ENCODE assay signal across 2 cellular contexts in the genomic region with DNA sequence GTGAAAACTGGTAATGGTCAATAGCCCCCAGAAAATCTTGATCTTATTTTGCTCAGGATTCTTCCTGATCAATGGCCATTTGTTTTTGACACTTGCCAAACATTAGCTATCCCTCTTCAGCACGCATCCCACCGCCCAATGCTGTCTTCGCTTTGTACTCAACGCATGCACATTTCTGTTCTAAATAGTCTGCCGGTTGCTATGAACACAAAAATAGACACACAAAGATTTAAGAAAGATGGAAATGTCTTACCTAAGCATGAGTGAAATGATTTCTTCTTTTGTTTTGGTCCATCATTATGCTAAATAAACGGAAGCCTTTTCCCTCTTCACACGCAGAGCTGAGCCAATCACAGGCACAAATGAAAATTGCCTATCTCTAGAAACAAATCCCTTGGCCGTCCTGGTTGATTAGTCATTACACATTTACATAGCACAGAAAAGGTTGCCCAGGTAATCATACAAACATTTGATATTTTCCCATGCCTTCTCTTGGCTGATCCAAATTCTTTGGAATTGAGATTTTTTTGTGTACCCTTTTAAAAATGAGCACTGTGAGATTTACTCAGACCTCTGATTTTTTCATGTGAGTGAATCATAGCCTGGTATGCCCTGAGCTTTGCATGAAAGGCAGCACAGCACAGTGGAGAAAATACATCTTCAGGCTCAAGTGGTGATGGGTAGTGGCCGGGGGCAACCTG.
TF ChIP-seq lines count a peak whose summit lies in the region.

No MANE protein-coding gene starts in this region.

TF ChIP-seq in neural cell, 6 proteins besides CTCF, POLR2A, EP300 and RAD21 (continued from another document):
- TF ChIP-seq, protein P1, sequence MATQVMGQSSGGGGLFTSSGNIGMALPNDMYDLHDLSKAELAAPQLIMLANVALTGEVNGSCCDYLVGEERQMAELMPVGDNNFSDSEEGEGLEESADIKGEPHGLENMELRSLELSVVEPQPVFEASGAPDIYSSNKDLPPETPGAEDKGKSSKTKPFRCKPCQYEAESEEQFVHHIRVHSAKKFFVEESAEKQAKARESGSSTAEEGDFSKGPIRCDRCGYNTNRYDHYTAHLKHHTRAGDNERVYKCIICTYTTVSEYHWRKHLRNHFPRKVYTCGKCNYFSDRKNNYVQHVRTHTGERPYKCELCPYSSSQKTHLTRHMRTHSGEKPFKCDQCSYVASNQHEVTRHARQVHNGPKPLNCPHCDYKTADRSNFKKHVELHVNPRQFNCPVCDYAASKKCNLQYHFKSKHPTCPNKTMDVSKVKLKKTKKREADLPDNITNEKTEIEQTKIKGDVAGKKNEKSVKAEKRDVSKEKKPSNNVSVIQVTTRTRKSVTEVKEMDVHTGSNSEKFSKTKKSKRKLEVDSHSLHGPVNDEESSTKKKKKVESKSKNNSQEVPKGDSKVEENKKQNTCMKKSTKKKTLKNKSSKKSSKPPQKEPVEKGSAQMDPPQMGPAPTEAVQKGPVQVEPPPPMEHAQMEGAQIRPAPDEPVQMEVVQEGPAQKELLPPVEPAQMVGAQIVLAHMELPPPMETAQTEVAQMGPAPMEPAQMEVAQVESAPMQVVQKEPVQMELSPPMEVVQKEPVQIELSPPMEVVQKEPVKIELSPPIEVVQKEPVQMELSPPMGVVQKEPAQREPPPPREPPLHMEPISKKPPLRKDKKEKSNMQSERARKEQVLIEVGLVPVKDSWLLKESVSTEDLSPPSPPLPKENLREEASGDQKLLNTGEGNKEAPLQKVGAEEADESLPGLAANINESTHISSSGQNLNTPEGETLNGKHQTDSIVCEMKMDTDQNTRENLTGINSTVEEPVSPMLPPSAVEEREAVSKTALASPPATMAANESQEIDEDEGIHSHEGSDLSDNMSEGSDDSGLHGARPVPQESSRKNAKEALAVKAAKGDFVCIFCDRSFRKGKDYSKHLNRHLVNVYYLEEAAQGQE (IDR thresholded peaks at IDR 0.05; ENCODE audit: borderline replicate concordance) = no peak

TF ChIP-seq in GM23338, 12 proteins besides CTCF, POLR2A, EP300 and RAD21 (continued from another document):
- TF ChIP-seq, protein P1 (IDR thresholded peaks at IDR 0.05; ENCODE audit: unreplicated experiment) = no peak
- TF ChIP-seq NANOG (IDR thresholded peaks at IDR 0.05; ENCODE audit: borderline replicate concordance) (no peak), ZNF331 (CRISPR knock-in tag; IDR thresholded peaks at IDR 0.05; ENCODE audit: low read depth) (no peak), EZH2phosphoT487 (IDR thresholded peaks at IDR 0.05; ENCODE audit: unreplicated experiment) (no peak)
- TF ChIP-seq, protein P2, sequence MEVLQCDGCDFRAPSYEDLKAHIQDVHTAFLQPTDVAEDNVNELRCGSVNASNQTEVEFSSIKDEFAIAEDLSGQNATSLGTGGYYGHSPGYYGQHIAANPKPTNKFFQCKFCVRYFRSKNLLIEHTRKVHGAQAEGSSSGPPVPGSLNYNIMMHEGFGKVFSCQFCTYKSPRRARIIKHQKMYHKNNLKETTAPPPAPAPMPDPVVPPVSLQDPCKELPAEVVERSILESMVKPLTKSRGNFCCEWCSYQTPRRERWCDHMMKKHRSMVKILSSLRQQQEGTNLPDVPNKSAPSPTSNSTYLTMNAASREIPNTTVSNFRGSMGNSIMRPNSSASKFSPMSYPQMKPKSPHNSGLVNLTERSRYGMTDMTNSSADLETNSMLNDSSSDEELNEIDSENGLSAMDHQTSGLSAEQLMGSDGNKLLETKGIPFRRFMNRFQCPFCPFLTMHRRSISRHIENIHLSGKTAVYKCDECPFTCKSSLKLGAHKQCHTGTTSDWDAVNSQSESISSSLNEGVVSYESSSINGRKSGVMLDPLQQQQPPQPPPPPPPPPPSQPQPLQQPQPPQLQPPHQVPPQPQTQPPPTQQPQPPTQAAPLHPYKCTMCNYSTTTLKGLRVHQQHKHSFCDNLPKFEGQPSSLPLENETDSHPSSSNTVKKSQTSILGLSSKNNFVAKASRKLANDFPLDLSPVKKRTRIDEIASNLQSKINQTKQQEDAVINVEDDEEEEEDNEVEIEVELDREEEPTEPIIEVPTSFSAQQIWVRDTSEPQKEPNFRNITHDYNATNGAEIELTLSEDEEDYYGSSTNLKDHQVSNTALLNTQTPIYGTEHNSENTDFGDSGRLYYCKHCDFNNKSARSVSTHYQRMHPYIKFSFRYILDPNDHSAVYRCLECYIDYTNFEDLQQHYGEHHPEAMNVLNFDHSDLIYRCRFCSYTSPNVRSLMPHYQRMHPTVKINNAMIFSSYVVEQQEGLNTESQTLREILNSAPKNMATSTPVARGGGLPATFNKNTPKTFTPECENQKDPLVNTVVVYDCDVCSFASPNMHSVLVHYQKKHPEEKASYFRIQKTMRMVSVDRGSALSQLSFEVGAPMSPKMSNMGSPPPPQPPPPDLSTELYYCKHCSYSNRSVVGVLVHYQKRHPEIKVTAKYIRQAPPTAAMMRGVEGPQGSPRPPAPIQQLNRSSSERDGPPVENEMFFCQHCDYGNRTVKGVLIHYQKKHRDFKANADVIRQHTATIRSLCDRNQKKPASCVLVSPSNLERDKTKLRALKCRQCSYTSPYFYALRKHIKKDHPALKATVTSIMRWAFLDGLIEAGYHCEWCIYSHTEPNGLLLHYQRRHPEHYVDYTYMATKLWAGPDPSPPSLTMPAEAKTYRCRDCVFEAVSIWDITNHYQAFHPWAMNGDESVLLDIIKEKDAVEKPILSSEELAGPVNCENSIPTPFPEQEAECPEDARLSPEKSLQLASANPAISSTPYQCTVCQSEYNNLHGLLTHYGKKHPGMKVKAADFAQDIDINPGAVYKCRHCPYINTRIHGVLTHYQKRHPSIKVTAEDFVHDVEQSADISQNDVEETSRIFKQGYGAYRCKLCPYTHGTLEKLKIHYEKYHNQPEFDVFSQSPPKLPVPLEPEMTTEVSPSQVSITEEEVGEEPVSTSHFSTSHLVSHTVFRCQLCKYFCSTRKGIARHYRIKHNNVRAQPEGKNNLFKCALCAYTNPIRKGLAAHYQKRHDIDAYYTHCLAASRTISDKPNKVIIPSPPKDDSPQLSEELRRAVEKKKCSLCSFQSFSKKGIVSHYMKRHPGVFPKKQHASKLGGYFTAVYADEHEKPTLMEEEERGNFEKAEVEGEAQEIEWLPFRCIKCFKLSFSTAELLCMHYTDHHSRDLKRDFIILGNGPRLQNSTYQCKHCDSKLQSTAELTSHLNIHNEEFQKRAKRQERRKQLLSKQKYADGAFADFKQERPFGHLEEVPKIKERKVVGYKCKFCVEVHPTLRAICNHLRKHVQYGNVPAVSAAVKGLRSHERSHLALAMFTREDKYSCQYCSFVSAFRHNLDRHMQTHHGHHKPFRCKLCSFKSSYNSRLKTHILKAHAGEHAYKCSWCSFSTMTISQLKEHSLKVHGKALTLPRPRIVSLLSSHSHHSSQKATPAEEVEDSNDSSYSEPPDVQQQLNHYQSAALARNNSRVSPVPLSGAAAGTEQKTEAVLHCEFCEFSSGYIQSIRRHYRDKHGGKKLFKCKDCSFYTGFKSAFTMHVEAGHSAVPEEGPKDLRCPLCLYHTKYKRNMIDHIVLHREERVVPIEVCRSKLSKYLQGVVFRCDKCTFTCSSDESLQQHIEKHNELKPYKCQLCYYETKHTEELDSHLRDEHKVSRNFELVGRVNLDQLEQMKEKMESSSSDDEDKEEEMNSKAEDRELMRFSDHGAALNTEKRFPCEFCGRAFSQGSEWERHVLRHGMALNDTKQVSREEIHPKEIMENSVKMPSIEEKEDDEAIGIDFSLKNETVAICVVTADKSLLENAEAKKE (CRISPR knock-in tag; IDR thresholded peaks at IDR 0.05) = no peak
- TF ChIP-seq, protein P3, sequence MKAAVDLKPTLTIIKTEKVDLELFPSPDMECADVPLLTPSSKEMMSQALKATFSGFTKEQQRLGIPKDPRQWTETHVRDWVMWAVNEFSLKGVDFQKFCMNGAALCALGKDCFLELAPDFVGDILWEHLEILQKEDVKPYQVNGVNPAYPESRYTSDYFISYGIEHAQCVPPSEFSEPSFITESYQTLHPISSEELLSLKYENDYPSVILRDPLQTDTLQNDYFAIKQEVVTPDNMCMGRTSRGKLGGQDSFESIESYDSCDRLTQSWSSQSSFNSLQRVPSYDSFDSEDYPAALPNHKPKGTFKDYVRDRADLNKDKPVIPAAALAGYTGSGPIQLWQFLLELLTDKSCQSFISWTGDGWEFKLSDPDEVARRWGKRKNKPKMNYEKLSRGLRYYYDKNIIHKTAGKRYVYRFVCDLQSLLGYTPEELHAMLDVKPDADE (IDR thresholded peaks at IDR 0.05) = no peak
